In genomic region chrY:15976771-15977170, GRCh38 we compare ENCODE assay signal across 7 cellular contexts.
"Had no signal": no experiment of that assay in that cellular context is flagged by ENCODE, and none has a peak within 500 bp of the region (broad histone marks: within the 10 kb centered on the region; RNA-seq: fewer than 3 reads in every experiment).

No MANE protein-coding gene starts in this region.

- FAIRE-seq: G401.6, GM12878, GM12891, GM12892, GM18507 had no signal

- ATAC-seq: GM12878 had no signal

- DNase-seq: GDM1, GF-D8 had no signal

- H3K4me3 ChIP-seq: GM12878 had no signal
